Comparison of ENCODE assay signal across 8 cellular contexts in the genomic region with DNA sequence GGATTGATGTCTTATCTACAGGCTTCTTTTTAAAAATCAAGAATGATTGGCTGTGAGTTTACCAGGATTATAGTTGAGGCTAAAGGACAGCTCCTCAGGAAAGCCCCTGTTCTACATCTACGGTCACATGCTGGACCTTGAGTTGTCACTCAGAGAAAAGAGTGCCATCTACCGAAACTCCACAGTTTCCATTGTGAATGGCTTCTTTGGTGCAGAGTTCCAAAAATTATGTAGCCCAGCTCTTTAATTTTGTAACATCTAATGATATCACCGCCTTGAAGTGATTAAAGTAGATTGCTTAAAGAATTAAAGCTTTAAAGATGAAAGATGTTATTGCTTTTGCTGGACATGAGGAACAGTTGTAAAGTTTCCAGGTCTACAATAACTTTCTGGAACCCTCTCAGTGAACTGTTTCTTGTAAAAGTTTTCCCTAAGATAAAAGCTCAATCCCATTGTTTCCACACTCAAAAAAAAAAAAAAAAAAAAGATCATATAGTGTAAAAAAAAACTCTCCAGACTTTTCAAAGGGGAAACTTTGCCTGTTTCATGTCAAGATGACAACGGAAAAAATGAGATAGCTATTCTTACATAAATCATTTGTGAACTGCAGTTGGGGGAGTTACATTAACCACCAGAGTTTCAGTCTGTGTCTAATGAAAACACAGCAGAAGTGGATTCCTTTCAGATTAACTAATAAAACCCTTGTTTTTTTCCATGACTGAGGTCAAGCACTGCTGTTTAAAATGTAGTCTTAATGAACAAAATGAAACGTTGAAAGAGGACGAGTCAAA. TPM values are rescaled to one million over a fixed set of nuclear protein-coding genes. Genes with fewer than 3 reads are reported as not detected.
DNase-seq lines count a peak whose midpoint lies in the region; ATAC-seq and TF ChIP-seq lines count a peak whose summit lies in the region.

No MANE protein-coding gene starts in this region.

- in situ Hi-C loops in HAP-1 (cut with MboI; ENCODE audit: low sequenced_read_pairs) = no loop called here

- no peak overlapping the region for H2BK12ac ChIP-seq in trophoblast cell (ENCODE audit: low read length)

- no peak overlapping the region for H2AK5ac ChIP-seq in trophoblast cell (ENCODE audit: low read length)

- H3K4me3 ChIP-seq in HAP-1 (no peak overlapping the region), NB4 (ENCODE audit: low read depth, low read length) (no peak overlapping the region), epithelial cell of esophagus (ENCODE audit: low read length) (no peak overlapping the region), trophoblast cell (ENCODE audit: low read depth, low read length) (no peak overlapping the region), WERI-Rb-1 (ENCODE audit: low read depth, low read length) (no peak overlapping the region)

- no peaks in the 10 kb centered on the region for H3K36me3 ChIP-seq in HAP-1 (replicated peaks)
- no peaks in the 10 kb centered on the region for H3K36me3 ChIP-seq in trophoblast cell (ENCODE audit: control insufficient read depth in 1 of 2, insufficient read depth in 2 of 2, low read length in 2 of 2)
- H3K36me3 ChIP-seq in WERI-Rb-1 = no peaks in the 10 kb centered on the region

- no peak for TF ChIP-seq POLR2A in NB4 (IDR thresholded peaks at IDR 0.05; ENCODE audit: extremely low read depth, insufficient read length)

- H3K27ac ChIP-seq in trophoblast cell (ENCODE audit: low read depth, low read length) = peak overlapping the region; percentile 91
- H3K27ac ChIP-seq in WERI-Rb-1 = no peak overlapping the region

- H3K9me3 ChIP-seq in HAP-1 (no peaks in the 10 kb centered on the region), trophoblast cell (ENCODE audit: insufficient read depth, low read depth, low read length) (no peaks in the 10 kb centered on the region), WERI-Rb-1 (ENCODE audit: severe bottlenecking) (no peaks in the 10 kb centered on the region)

- no peaks in the 10 kb centered on the region for H3K79me2 ChIP-seq in trophoblast cell (ENCODE audit: control insufficient read depth, insufficient read depth, low read length, poor library complexity)

- H3K4me1 ChIP-seq in HAP-1 = peaks cover 3% of the 10 kb centered on the region
- no peaks in the 10 kb centered on the region for H3K4me1 ChIP-seq in trophoblast cell (ENCODE audit: control insufficient read depth in 1 of 2, insufficient read depth in 2 of 2, low read length in 2 of 2)

- DNase-seq in HAP-1 (ENCODE audit: low spot score in 2 of 2) = peak; percentile 14 to 16
- DNase-seq in NB4 (ENCODE audit: low read depth) = peak; percentile 1
- DNase-seq in epithelial cell of esophagus (ENCODE audit: low read depth) = peak; percentile 28
- peak in 1 of 2 donors; percentile 38 for DNase-seq in trophoblast cell
- DNase-seq in retina = no peak
- DNase-seq in WERI-Rb-1 = no peak
- DNase-seq in activated naive CD4-positive, alpha-beta T cell treated with anti-CD3 and anti-CD28 coated beads, Interleukin-2, amount 50 U/mL, for 16 hours = no peak

- no peak overlapping the region for H3K4ac ChIP-seq in trophoblast cell (ENCODE audit: low read depth, low read length)

- no peak overlapping the region for H2BK120ac ChIP-seq in trophoblast cell (ENCODE audit: insufficient read depth, low read length, poor library complexity)

- H3K14ac ChIP-seq in trophoblast cell (ENCODE audit: low read length) = no peak overlapping the region

- no peak overlapping the region for H4K91ac ChIP-seq in trophoblast cell (ENCODE audit: low read depth, low read length)

- no CpG with 5 or more reads among the region's 6 CpGs for WGBS in trophoblast cell (ENCODE audit: extremely low coverage, insufficient coverage, insufficient read length)

- peak; percentile 77 for ATAC-seq in GM18520 (IDR thresholded peaks at IDR 0.05; ENCODE audit: unreplicated experiment)

- H4K8ac ChIP-seq in trophoblast cell (ENCODE audit: low read depth, low read length) = no peak overlapping the region

- H2BK5ac ChIP-seq in trophoblast cell (ENCODE audit: low read depth, low read length, poor library complexity) = peak overlapping the region; percentile 21

- no peak overlapping the region for H3K9ac ChIP-seq in trophoblast cell (ENCODE audit: low read length)

- H3K79me1 ChIP-seq in trophoblast cell (ENCODE audit: low read length) = peaks cover 4% of the 10 kb centered on the region

- no peak overlapping the region for H3K23ac ChIP-seq in trophoblast cell (ENCODE audit: low read length)

- H2AFZ ChIP-seq in trophoblast cell (ENCODE audit: insufficient read depth, low read length, poor library complexity) = no peak overlapping the region

- H3K27me3 ChIP-seq in HAP-1 (ENCODE audit: low read depth) (no peaks in the 10 kb centered on the region), trophoblast cell (ENCODE audit: insufficient read depth, low read length) (no peaks in the 10 kb centered on the region), WERI-Rb-1 (ENCODE audit: insufficient read depth, low read depth, severe bottlenecking) (no peaks in the 10 kb centered on the region)

- H3K18ac ChIP-seq in trophoblast cell (ENCODE audit: low read length) = no peak overlapping the region

- no peak overlapping the region for H3K4me2 ChIP-seq in trophoblast cell (ENCODE audit: low read length)

- TF ChIP-seq CTCF in NB4 (IDR thresholded peaks at IDR 0.05; ENCODE audit: low read depth, low read length) = no peak
- peak; percentile 32 for TF ChIP-seq CTCF in epithelial cell of esophagus (IDR thresholded peaks at IDR 0.05; ENCODE audit: insufficient read depth, low read depth, low read length, missing control alignments)
- no peak for TF ChIP-seq CTCF in WERI-Rb-1 (IDR thresholded peaks at IDR 0.05; ENCODE audit: low read depth, low read length)

- no peak overlapping the region for H4K12ac ChIP-seq in trophoblast cell (ENCODE audit: low read depth, low read length)

RNA-seq across cellular contexts. Expression of gene COL3A1, which starts 4.3 kb away (rescaled TPM):
- polyA plus RNA-seq in trophoblast cell (2013) = 842 and 849 TPM in 2 replicates

Comparison
In these comparisons a context has a peak if more than half of its experiments do, and no peak if none do; other contexts are left out.
1. DNase-seq: peak in HAP-1 (2 of 2), NB4 (single experiment) and epithelial cell of esophagus (single experiment); none in retina (single experiment), WERI-Rb-1 (single experiment) and activated naive CD4-positive, alpha-beta T cell treated with anti-CD3 and anti-CD28 coated beads, Interleukin-2, amount 50 U/mL, for 16 hours (single experiment).